Comparison of ENCODE assay signal across 1 cellular context in genomic region chr15:28913171-28913765, GRCh38.
TF ChIP-seq lines count a peak whose summit lies in the region.

No MANE protein-coding gene starts in this region.

TF ChIP-seq in SK-N-SH treated with all-trans-retinoic acid at 6 μM for 48 hours, 23 proteins besides CTCF, POLR2A, EP300 and RAD21 (continued from another document):
- no peak for TF ChIP-seq OSR1 (CRISPR knock-in tag; IDR thresholded peaks at IDR 0.05)
